2 cellular contexts compared by ENCODE assay signal in the genomic region with DNA sequence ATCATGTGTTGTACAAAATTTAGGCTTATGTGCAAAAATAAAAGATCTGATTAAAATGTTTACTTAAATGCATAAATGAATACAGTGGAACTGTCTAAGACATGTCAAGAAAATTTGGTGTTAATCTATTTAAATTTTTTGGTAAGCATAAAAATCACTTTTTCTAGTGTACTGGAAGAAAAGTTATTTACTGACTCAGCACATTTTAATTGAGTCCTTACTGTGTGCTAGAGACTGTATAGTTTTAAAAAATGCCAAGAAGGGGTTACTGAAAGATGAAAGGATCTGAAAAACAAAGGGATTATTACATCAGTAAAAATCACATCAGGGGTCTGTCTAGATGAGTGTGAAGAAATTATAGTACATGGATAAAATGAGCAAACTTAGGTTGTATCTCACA.
A peak's percentile ranks its signal among the peaks of the same experiment; 100 is the strongest.
TF ChIP-seq lines count a peak whose summit lies in the region.

No MANE protein-coding gene starts in this region.

TF ChIP-seq in GM23338, 12 proteins besides CTCF, POLR2A, EP300 and RAD21 (continued from another document):
- no peak for TF ChIP-seq EZH2phosphoT487 (IDR thresholded peaks at IDR 0.05; ENCODE audit: unreplicated experiment)
TF ChIP-seq in GM23338: peak in this region for 0.

TF ChIP-seq in K562, 482 proteins besides CTCF, POLR2A, EP300 and RAD21 (continued from another document):
- peak; percentile 96 for TF ChIP-seq C11orf30 (IDR thresholded peaks at IDR 0.05; ENCODE audit: low read depth)
- TF ChIP-seq PHF20 (IDR thresholded peaks at IDR 0.05; ENCODE audit: partially characterized antibody) = no peak
- TF ChIP-seq MAFK (IDR thresholded peaks at IDR 0.05; ENCODE audit: low read length) = peak; percentile 99
- TF ChIP-seq, protein P1, sequence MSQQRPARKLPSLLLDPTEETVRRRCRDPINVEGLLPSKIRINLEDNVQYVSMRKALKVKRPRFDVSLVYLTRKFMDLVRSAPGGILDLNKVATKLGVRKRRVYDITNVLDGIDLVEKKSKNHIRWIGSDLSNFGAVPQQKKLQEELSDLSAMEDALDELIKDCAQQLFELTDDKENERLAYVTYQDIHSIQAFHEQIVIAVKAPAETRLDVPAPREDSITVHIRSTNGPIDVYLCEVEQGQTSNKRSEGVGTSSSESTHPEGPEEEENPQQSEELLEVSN (IDR thresholded peaks at IDR 0.05; ENCODE audit: borderline replicate concordance in 1 of 2, extremely low read depth in 1 of 2, insufficient read depth in 1 of 2, insufficient read length in 1 of 2, low read depth in 1 of 2, low read length in 1 of 2, poor library complexity in 1 of 2, severe bottlenecking in 1 of 2) = no peak
- TF ChIP-seq KDM1A (IDR thresholded peaks at IDR 0.05) = no peak
- no peak for TF ChIP-seq FOXP1 (CRISPR knock-in tag; IDR thresholded peaks at IDR 0.05)
- no peak for TF ChIP-seq HDAC2 (IDR thresholded peaks at IDR 0.05)
- peak; percentile 99 for TF ChIP-seq ZNF316 (IDR thresholded peaks at IDR 0.05)
- peak; percentile 94 for TF ChIP-seq MAFG (tag; conservative IDR thresholded peaks at IDR 0.05)
- no peak for TF ChIP-seq KAT2B (IDR thresholded peaks at IDR 0.05; ENCODE audit: low read depth, low read length)
- no peak for TF ChIP-seq SIX5 (IDR thresholded peaks at IDR 0.05; ENCODE audit: borderline replicate concordance in 1 of 2, insufficient read depth in 1 of 2, low read depth in 1 of 2, low read length in 2 of 2)
- no peak for TF ChIP-seq SRSF9 (IDR thresholded peaks at IDR 0.05; ENCODE audit: borderline replicate concordance, low read depth, low read length)
- TF ChIP-seq PRMT5 (CRISPR knock-in tag; IDR thresholded peaks at IDR 0.05) = no peak
- TF ChIP-seq JUN (IDR thresholded peaks at IDR 0.05; ENCODE audit: borderline replicate concordance, low read depth, low read length) = no peak
- no peak for TF ChIP-seq JUN (CRISPR knock-in tag; IDR thresholded peaks at IDR 0.05; ENCODE audit: borderline replicate concordance)
- TF ChIP-seq STAG1 (CRISPR knock-in tag; IDR thresholded peaks at IDR 0.05; ENCODE audit: borderline replicate concordance) = no peak
- TF ChIP-seq BMI1 (IDR thresholded peaks at IDR 0.05; ENCODE audit: low read length) = no peak
- no peak for TF ChIP-seq ZNF140 (CRISPR knock-in tag; IDR thresholded peaks at IDR 0.05)
- TF ChIP-seq ILF3 (IDR thresholded peaks at IDR 0.05; ENCODE audit: borderline replicate concordance) = no peak
